In the genomic region with DNA sequence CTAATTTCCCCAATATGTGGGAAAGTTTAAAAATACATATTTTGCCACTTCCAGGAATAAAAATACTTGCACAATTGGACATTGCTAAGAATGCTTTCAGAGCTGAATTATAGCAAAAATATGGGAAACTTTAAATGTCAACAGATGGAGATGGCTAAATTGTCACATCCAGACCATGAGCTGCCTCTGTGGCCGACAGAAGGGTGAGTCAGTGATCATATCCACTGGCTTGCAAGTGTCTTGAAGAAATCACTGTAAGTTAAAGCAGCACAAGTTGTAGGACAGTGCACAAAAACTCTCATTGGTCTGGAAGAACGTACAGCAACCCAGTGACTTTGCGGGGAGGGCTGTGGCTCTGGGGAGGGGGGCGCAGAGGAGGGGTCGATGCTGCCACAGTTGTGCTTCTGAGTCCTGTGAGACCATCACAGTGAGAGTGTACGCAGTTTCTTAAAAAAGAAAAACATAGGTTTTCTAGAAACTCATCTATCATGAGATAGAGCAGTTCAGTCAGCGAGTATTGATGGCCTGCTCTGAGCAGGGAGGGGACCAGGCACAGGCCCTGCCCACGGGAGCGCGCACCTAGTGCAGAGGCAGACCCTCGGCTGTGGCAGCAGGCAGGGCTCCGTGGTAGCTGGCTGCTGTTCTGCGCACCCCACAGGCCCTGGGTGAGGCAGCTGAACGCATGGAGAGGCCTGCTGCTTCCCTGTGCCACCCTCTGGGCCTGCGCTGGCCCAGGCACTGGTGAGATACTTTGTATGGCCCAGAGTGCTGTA, we compare ENCODE assay signal across 1 cellular context.
TF ChIP-seq lines count a peak whose summit lies in the region.

No MANE protein-coding gene starts in this region.

TF ChIP-seq in H1, 55 proteins besides CTCF, POLR2A, EP300 and RAD21:
- TF ChIP-seq SUZ12 (IDR thresholded peaks at IDR 0.05; ENCODE audit: low read length) (no peak), POU5F1 (IDR thresholded peaks at IDR 0.05; ENCODE audit: low read depth, low read length) (no peak)
